Comparison of ENCODE assay signal across 16 cellular contexts in genomic region chr1:230983811-230984210, GRCh38. TPM values are rescaled to one million over a fixed set of nuclear protein-coding genes. Genes with fewer than 3 reads are reported as not detected.
DNase-seq lines count a peak whose midpoint lies in the region; TF ChIP-seq lines count a peak whose summit lies in the region.
"Had no signal": no experiment of that assay in that cellular context is flagged by ENCODE, and none has a peak within 500 bp of the region (broad histone marks: within the 10 kb centered on the region; RNA-seq: fewer than 3 reads in every experiment).

No MANE protein-coding gene starts in this region.

- intact Hi-C loops in activated naive CD4-positive, alpha-beta T cell treated with anti-CD3 and anti-CD28 coated beads for 36 hours (cut with micrococcal nuclease) = no loop called here
- intact Hi-C loops in dendritic cell treated with granulocyte-macrophage colony-stimulating factor and Interleukin-4, amounts not matched to agents 40 ng/mL and 50 ng/mL, for 4 days (cut with micrococcal nuclease) = loop anchor here (5.0 to 10.0 kb wide), 2 partner anchors 53 to 339 kb away; partner anchors contain the start of gene COG2
- intact Hi-C loops in uterus (cut with DNase I; ENCODE audit: low total_unique reads) = no loop called here

- TF ChIP-seq RAD21 in SK-N-SH (IDR thresholded peaks at IDR 0.05; ENCODE audit: low read length) = no peak

- CTCF ChIA-PET in activated naive CD4-positive, alpha-beta T cell treated with anti-CD3 and anti-CD28 coated beads for 36 hours (lab: Charles Lee) = no interaction called here
- CTCF ChIA-PET in SK-N-SH (lab: Yijun Ruan, JAX) = no interaction called here

- H4K20me1 ChIP-seq in SK-N-SH (ENCODE audit: insufficient read depth) = 0 out of 2 replicates have a peak, but pooled peaks cover 3% of the 10 kb centered on the region

- H3K27me3 Mint-ChIP-seq in activated naive CD4-positive, alpha-beta T cell treated with anti-CD3 and anti-CD28 coated beads for 36 hours (ENCODE audit: low read depth) = no peaks in the 10 kb centered on the region
- no peaks in the 10 kb centered on the region for H3K27me3 Mint-ChIP-seq in dendritic cell treated with granulocyte-macrophage colony-stimulating factor and Interleukin-4, amounts not matched to agents 40 ng/mL and 50 ng/mL, for 4 days
- H3K27me3 Mint-ChIP-seq in progenitor cell of endocrine pancreas = no peaks in the 10 kb centered on the region
- H3K27me3 Mint-ChIP-seq: CD4-positive, alpha-beta memory T cell had no signal

- POLR2A ChIA-PET in SK-N-SH (lab: Yijun Ruan, JAX) = no interaction called here

- H3K4me2 ChIP-seq in SK-N-SH = no peak overlapping the region
- H3K4me2 ChIP-seq: A549, GM23338 had no signal

- H2AFZ ChIP-seq in SK-N-SH (ENCODE audit: low read depth) = no peak overlapping the region
- H2AFZ ChIP-seq: GM23338 had no signal

- H3K9me3 ChIP-seq in uterus (no peaks in the 10 kb centered on the region), SK-N-SH (no peaks in the 10 kb centered on the region)
- H3K9me3 ChIP-seq: A549 had no signal

- WGBS in SK-N-SH (ENCODE audit: low lambda C conversion rate) = 94% methylated on average over 5 of the region's 5 CpGs

- H3K9me3 Mint-ChIP-seq in activated naive CD4-positive, alpha-beta T cell treated with anti-CD3 and anti-CD28 coated beads for 36 hours = no peaks in the 10 kb centered on the region
- no peaks in the 10 kb centered on the region for H3K9me3 Mint-ChIP-seq in dendritic cell treated with granulocyte-macrophage colony-stimulating factor and Interleukin-4, amounts not matched to agents 40 ng/mL and 50 ng/mL, for 4 days
- H3K9me3 Mint-ChIP-seq in progenitor cell of endocrine pancreas (ENCODE audit: low read depth) = no peaks in the 10 kb centered on the region
- H3K9me3 Mint-ChIP-seq: CD14-positive monocyte; CD4-positive, alpha-beta memory T cell; GM23338 had no signal

- peaks cover 18% of the 10 kb centered on the region for H3K4me1 Mint-ChIP-seq in activated naive CD4-positive, alpha-beta T cell treated with anti-CD3 and anti-CD28 coated beads for 36 hours (ENCODE audit: low read depth)
- H3K4me1 Mint-ChIP-seq in dendritic cell treated with granulocyte-macrophage colony-stimulating factor and Interleukin-4, amounts not matched to agents 40 ng/mL and 50 ng/mL, for 4 days (ENCODE audit: low read depth) = peaks cover 19% of the 10 kb centered on the region
- peaks cover 34% of the 10 kb centered on the region for H3K4me1 Mint-ChIP-seq in progenitor cell of endocrine pancreas (ENCODE audit: low read depth)
- H3K4me1 Mint-ChIP-seq: CD14-positive monocyte had no signal

- H3K36me3 Mint-ChIP-seq in activated naive CD4-positive, alpha-beta T cell treated with anti-CD3 and anti-CD28 coated beads for 36 hours (ENCODE audit: low read depth) = peaks cover 17% of the 10 kb centered on the region
- peaks cover 56% of the 10 kb centered on the region for H3K36me3 Mint-ChIP-seq in dendritic cell treated with granulocyte-macrophage colony-stimulating factor and Interleukin-4, amounts not matched to agents 40 ng/mL and 50 ng/mL, for 4 days (ENCODE audit: low read depth)
- H3K36me3 Mint-ChIP-seq in progenitor cell of endocrine pancreas (ENCODE audit: insufficient read depth) = peaks cover 2% of the 10 kb centered on the region

- peaks cover 37% of the 10 kb centered on the region for H3K79me2 ChIP-seq in SK-N-SH (ENCODE audit: insufficient read depth)

- no peaks in the 10 kb centered on the region for H3K27me3 ChIP-seq in uterus
- H3K27me3 ChIP-seq in SK-N-SH (ENCODE audit: insufficient read depth) = no peaks in the 10 kb centered on the region

- H3K9me2 ChIP-seq in SK-N-SH = no peaks in the 10 kb centered on the region

- peak overlapping the region; percentile 12 for H3K27ac Mint-ChIP-seq in activated naive CD4-positive, alpha-beta T cell treated with anti-CD3 and anti-CD28 coated beads for 36 hours
- peak overlapping the region; percentile 46 for H3K27ac Mint-ChIP-seq in dendritic cell treated with granulocyte-macrophage colony-stimulating factor and Interleukin-4, amounts not matched to agents 40 ng/mL and 50 ng/mL, for 4 days
- H3K27ac Mint-ChIP-seq in progenitor cell of endocrine pancreas = peak overlapping the region; percentile 82
- H3K27ac Mint-ChIP-seq: GM23338 had no signal

- no peak overlapping the region for H3K4me3 Mint-ChIP-seq in activated naive CD4-positive, alpha-beta T cell treated with anti-CD3 and anti-CD28 coated beads for 36 hours
- no peak overlapping the region for H3K4me3 Mint-ChIP-seq in dendritic cell treated with granulocyte-macrophage colony-stimulating factor and Interleukin-4, amounts not matched to agents 40 ng/mL and 50 ng/mL, for 4 days
- no peak overlapping the region for H3K4me3 Mint-ChIP-seq in progenitor cell of endocrine pancreas (ENCODE audit: low read depth)
- H3K4me3 Mint-ChIP-seq: CD14-positive monocyte; CD4-positive, alpha-beta memory T cell had no signal

- no peaks in the 10 kb centered on the region for H3K36me3 ChIP-seq in uterus
- peaks cover 5 to 31% of the 10 kb centered on the region in 2 experiments for H3K36me3 ChIP-seq in SK-N-SH (replicated peaks in 1 of 2; ENCODE audit: control insufficient read depth in 1 of 2, insufficient read depth in 2 of 2, low read length in 1 of 2)

- no peak for DNase-seq in activated naive CD4-positive, alpha-beta T cell treated with anti-CD3 and anti-CD28 coated beads for 36 hours
- DNase-seq in activated naive CD4-positive, alpha-beta T cell (lab: John Stamatoyannopoulos, UW) = no peak
- DNase-seq in progenitor cell of endocrine pancreas (ENCODE audit: low spot score, unreplicated experiment) (no peak), uterus (no peak), amniotic stem cell (lab: John Stamatoyannopoulos, UW) (no peak), SK-N-SH (no peak)
- DNase-seq: AML-193; Calu3; CD4-positive, alpha-beta memory T cell; DMS79 treated with DMSO at 0.1 percent for 48 hours; GF-D8 had no signal

- peaks cover 5% of the 10 kb centered on the region for H3F3A ChIP-seq in SK-N-SH (replicated peaks; ENCODE audit: insufficient read depth)

- TF ChIP-seq CTCF in progenitor cell of endocrine pancreas (IDR thresholded peaks at IDR 0.05; ENCODE audit: unreplicated experiment) (no peak), uterus (IDR thresholded peaks at IDR 0.05) (no peak), SK-N-SH (IDR thresholded peaks at IDR 0.05) (no peak)

- H3K4me1 ChIP-seq in uterus (peaks cover 0 to 4% of the 10 kb centered on the region in 2 donors), SK-N-SH (ENCODE audit: control insufficient read depth in 1 of 2, insufficient read depth in 2 of 2, low read depth in 1 of 2, low read length in 1 of 2) (peaks cover 4 to 6% of the 10 kb centered on the region in 2 experiments; a peak in 2 of 4 replicates)

- H3K27ac ChIP-seq in uterus = no peak overlapping the region
- H3K27ac ChIP-seq in SK-N-SH (ENCODE audit: low read depth in 2 of 2, low read length in 1 of 2) = no peak overlapping the region
- H3K27ac ChIP-seq: 22Rv1, A549 had no signal

- H3K4me3 ChIP-seq in uterus (no peak overlapping the region), SK-N-SH (ENCODE audit: low read depth in 2 of 2, low read length in 1 of 2) (no peak overlapping the region)
- H3K4me3 ChIP-seq: A549, GM23338 had no signal

- no peak overlapping the region for H3K9ac ChIP-seq in SK-N-SH

- no peak for TF ChIP-seq POLR2A in uterus (IDR thresholded peaks at IDR 0.05)

- TF ChIP-seq EP300 in SK-N-SH (IDR thresholded peaks at IDR 0.05; ENCODE audit: borderline replicate concordance in 1 of 2, low read depth in 1 of 2, low read length in 1 of 2) = no peak

TF ChIP-seq in SK-N-SH, 30 proteins besides CTCF, POLR2A, EP300 and RAD21:
- TF ChIP-seq FOSL2 (IDR thresholded peaks at IDR 0.05; ENCODE audit: borderline replicate concordance, low read depth) (no peak), PBX3 (IDR thresholded peaks at IDR 0.05) (no peak), CHD2 (IDR thresholded peaks at IDR 0.05; ENCODE audit: low read length, partially characterized antibody) (no peak), RXRA (IDR thresholded peaks at IDR 0.05; ENCODE audit: borderline replicate concordance, low read depth) (no peak), TCF12 (IDR thresholded peaks at IDR 0.05) (no peak)

RNA-seq across cellular contexts. Expression of gene ARV1, which starts 4.9 kb away (rescaled TPM):
- total RNA-seq in activated naive CD4-positive, alpha-beta T cell treated with anti-CD3 and anti-CD28 coated beads for 36 hours = 10 to 100 TPM; 14.9 to 17.7 TPM
- 14.4 and 16.6 TPM in 2 replicates for total RNA-seq in progenitor cell of endocrine pancreas
- total RNA-seq in uterus = 10 to 100 TPM in 3 of 4 donors, 1 to 10 TPM in 1; 3.6 to 15.9 (median 13.5) TPM
- 26.7 and 34.7 TPM in 2 replicates for polyA plus RNA-seq in SK-N-SH (2012; rRNA removed)
- polyA plus RNA-seq in SK-N-SH (2012; cell fraction: cytosol; rRNA removed) = 38.9 and 48.4 TPM in 2 replicates
- 8.4 and 18.6 TPM in 2 replicates for polyA plus RNA-seq in SK-N-SH (2012; cell fraction: nucleus; rRNA removed)

RNA-seq across cellular contexts. Expression of gene TTC13, which starts 5.2 kb away (rescaled TPM):
- total RNA-seq in activated naive CD4-positive, alpha-beta T cell treated with anti-CD3 and anti-CD28 coated beads for 36 hours = 10 to 100 TPM; 10.9 to 13.2 TPM
- 22.3 and 26.9 TPM in 2 replicates for total RNA-seq in progenitor cell of endocrine pancreas
- 10 to 100 TPM in 3 of 4 donors, 1 to 10 TPM in 1; 6.9 to 49.1 (median 30.0) TPM for total RNA-seq in uterus
- polyA plus RNA-seq in SK-N-SH (2012; rRNA removed) = 5.5 and 8.4 TPM in 2 replicates
- polyA plus RNA-seq in SK-N-SH (2012; cell fraction: cytosol; rRNA removed) = 5.9 and 6.0 TPM in 2 replicates
- 8.9 and 16.4 TPM in 2 replicates for polyA plus RNA-seq in SK-N-SH (2012; cell fraction: nucleus; rRNA removed)

RNA-seq across cellular contexts. Expression of gene FAM89A, which starts 56.2 kb away (rescaled TPM):
- 10 to 100 TPM; 11.0 to 11.1 TPM for total RNA-seq in activated naive CD4-positive, alpha-beta T cell treated with anti-CD3 and anti-CD28 coated beads for 36 hours
- total RNA-seq in progenitor cell of endocrine pancreas (20.9 and 21.5 TPM in 2 replicates), uterus (10 to 100 TPM; 10.3 to 20.5 (median 16.1) TPM)
- 2.7 and 3.9 TPM in 2 replicates for polyA plus RNA-seq in SK-N-SH (2012; rRNA removed)
- polyA plus RNA-seq in SK-N-SH (2012; cell fraction: cytosol; rRNA removed) = 3.2 and 3.6 TPM in 2 replicates
- polyA plus RNA-seq in SK-N-SH (2012; cell fraction: nucleus; rRNA removed) = 0.92 and 1.0 TPM in 2 replicates

Comparison
In these comparisons a context has a peak if more than half of its experiments do, and no peak if none do; other contexts are left out.
1. H3K27ac Mint-ChIP-seq: peak in every context shown above with its lines; median percentile 82 in progenitor cell of endocrine pancreas; 46 in dendritic cell treated with granulocyte-macrophage colony-stimulating factor and Interleukin-4, amounts not matched to agents 40 ng/mL and 50 ng/mL, for 4 days; 12 in activated naive CD4-positive, alpha-beta T cell treated with anti-CD3 and anti-CD28 coated beads for 36 hours.